In genomic region chr3:16182183-16182582, GRCh38 we compare ENCODE assay signal across 20 cellular contexts. TPM values are rescaled to one million over a fixed set of nuclear protein-coding genes. Genes with fewer than 3 reads are reported as not detected.
DNase-seq lines count a peak whose midpoint lies in the region; ATAC-seq and TF ChIP-seq lines count a peak whose summit lies in the region.
"Had no signal": no experiment of that assay in that cellular context is flagged by ENCODE, and none has a peak within 500 bp of the region (broad histone marks: within the 10 kb centered on the region; RNA-seq: fewer than 3 reads in every experiment).

No MANE protein-coding gene starts in this region.

- no peak overlapping the region for H3K4me2 ChIP-seq in GM23248 (ENCODE audit: unreplicated experiment)

- peak overlapping the region; percentile 30 for H3K9ac ChIP-seq in GM23248
- H3K9ac ChIP-seq in adipocyte (ENCODE audit: low read length) = peak overlapping the region; percentile 69

- H3K27ac ChIP-seq in ACC112 (ENCODE audit: low read depth, low read length) (peak overlapping the region; percentile 78), GM23248 (peak overlapping the region; percentile 72)
- H3K27ac ChIP-seq: prostate gland had no signal

- no peaks in the 10 kb centered on the region for H4K20me1 ChIP-seq in GM23248 (ENCODE audit: insufficient read depth)

- TF ChIP-seq CTCF in activated CD8-positive, alpha-beta T cell treated with anti-CD3 and anti-CD28 coated beads for 36 hours (IDR thresholded peaks at IDR 0.05) = no peak

- H3K27me3 ChIP-seq in ACC112 (ENCODE audit: insufficient read depth, low read length) (no peaks in the 10 kb centered on the region), GM23248 (replicated peaks; ENCODE audit: insufficient read depth) (no peaks in the 10 kb centered on the region), adipocyte (replicated peaks; ENCODE audit: control insufficient read depth, insufficient read depth, low read length) (no peaks in the 10 kb centered on the region)

- ATAC-seq in activated CD8-positive, alpha-beta T cell treated with anti-CD3 and anti-CD28 coated beads for 36 hours = no peak
- ATAC-seq in HG02973 (IDR thresholded peaks at IDR 0.05; ENCODE audit: unreplicated experiment) = no peak
- no peak for ATAC-seq in T-cell (replicated peaks in 1 of 4)
- ATAC-seq: GM12878; naive thymus-derived CD8-positive, alpha-beta T cell; WTC11 had no signal

- H3K4me3 ChIP-seq in ACC112 (ENCODE audit: low read depth, low read length) (no peak overlapping the region), GM23248 (no peak overlapping the region), adipocyte (ENCODE audit: low read length) (no peak overlapping the region)
- H3K4me3 ChIP-seq: GM12878, prostate gland had no signal

- H3K36me3 ChIP-seq in ACC112 (ENCODE audit: insufficient read depth, low read length) (no peaks in the 10 kb centered on the region), GM23248 (ENCODE audit: low read depth) (no peaks in the 10 kb centered on the region), adipocyte (ENCODE audit: control insufficient read depth, insufficient read depth, low read length, severe bottlenecking) (peaks cover 17% of the 10 kb centered on the region)
- H3K36me3 ChIP-seq: prostate gland had no signal

- no peaks in the 10 kb centered on the region for H3K4me1 Mint-ChIP-seq in activated CD8-positive, alpha-beta T cell treated with anti-CD3 and anti-CD28 coated beads for 36 hours (ENCODE audit: low read depth)
- H3K4me1 Mint-ChIP-seq in T-cell = peaks cover 4 to 8% (median 5%) of the 10 kb centered on the region in 3 donors

- peaks cover 76% of the 10 kb centered on the region for H3K4me1 ChIP-seq in ACC112 (ENCODE audit: control insufficient read depth, insufficient read depth, low read length, unreplicated experiment)
- H3K4me1 ChIP-seq in GM23248 (ENCODE audit: insufficient read depth) = peaks cover 56% of the 10 kb centered on the region
- H3K4me1 ChIP-seq in adipocyte (ENCODE audit: control insufficient read depth, insufficient read depth, low read length) = peaks cover 72% of the 10 kb centered on the region
- H3K4me1 ChIP-seq: prostate gland had no signal

- H3K4me3 Mint-ChIP-seq in activated CD8-positive, alpha-beta T cell treated with anti-CD3 and anti-CD28 coated beads for 36 hours = no peak overlapping the region
- H3K4me3 Mint-ChIP-seq in T-cell = no peak overlapping the region
- H3K4me3 Mint-ChIP-seq: activated naive CD8-positive, alpha-beta T cell; naive thymus-derived CD8-positive, alpha-beta T cell; WTC11 had no signal

- WGBS in GM23248 (ENCODE audit: low coverage in 1 of 2, low lambda C conversion rate in 2 of 2, missing lambda C conversion rate in 2 of 2), 2 experiments = 55% methylated on average over 2 of the region's 2 CpGs

- H3K9me2 ChIP-seq in GM23248 (ENCODE audit: insufficient read depth) = no peaks in the 10 kb centered on the region

- no peak overlapping the region for H3K27ac Mint-ChIP-seq in activated CD8-positive, alpha-beta T cell treated with anti-CD3 and anti-CD28 coated beads for 36 hours
- H3K27ac Mint-ChIP-seq in T-cell = no peak overlapping the region
- H3K27ac Mint-ChIP-seq: activated naive CD8-positive, alpha-beta T cell; activated T-helper 2 cell treated with anti-CD3 and anti-CD28 coated beads, Interferon-gamma antibody, Interleukin-2, Interleukin-4, amounts not matched to agents 10 μg/mL and 5 μg/mL and 100 μg/mL, durations not matched to agents 14 hours and 24 hours and 36 hours; naive thymus-derived CD8-positive, alpha-beta T cell; WTC11 had no signal

- H3K9me3 ChIP-seq in GM23248 (ENCODE audit: low read depth) (no peaks in the 10 kb centered on the region), adipocyte (ENCODE audit: control insufficient read depth, low read length) (no peaks in the 10 kb centered on the region)
- H3K9me3 ChIP-seq: prostate gland had no signal

- no peak overlapping the region for H2AFZ ChIP-seq in ACC112 (ENCODE audit: low read length, unreplicated experiment)
- H2AFZ ChIP-seq in GM23248 = no peak overlapping the region

- POLR2A ChIA-PET in activated CD8-positive, alpha-beta T cell treated with anti-CD3 and anti-CD28 coated beads for 36 hours (lab: Charles Lee) = no interaction called here
- POLR2A ChIA-PET in T-cell (lab: Charles Lee) = no interaction called here

- H3K79me2 ChIP-seq in ACC112 (ENCODE audit: control insufficient read depth, insufficient read depth, low read length, unreplicated experiment) (no peaks in the 10 kb centered on the region), GM23248 (ENCODE audit: insufficient read depth) (peaks cover 9% of the 10 kb centered on the region)

- intact Hi-C loops in activated CD8-positive, alpha-beta T cell treated with anti-CD3 and anti-CD28 coated beads for 36 hours (cut with micrococcal nuclease) = no loop called here

- DNase-seq in GM23248 = peak; percentile 69
- DNase-seq in adipocyte (ENCODE audit: low read depth) = no peak
- peak; percentile 87 for DNase-seq in kidney tubule cell (ENCODE audit: low spot score)
- DNase-seq in activated CD8-positive, alpha-beta T cell treated with anti-CD3 and anti-CD28 coated beads for 36 hours = no peak
- no peak for DNase-seq in T-cell
- DNase-seq: activated CD4-positive, alpha-beta T cell treated with anti-CD3 and anti-CD28 coated beads, Interleukin-2, amount 50 U/mL, for 1 hour; dermis blood vessel endothelial cell; DND-41; islet precursor cell; NCI-H1694; Right ventricle myocardium superior; stimulated activated naive CD4-positive, alpha-beta T cell had no signal

- no peaks in the 10 kb centered on the region for H3K36me3 Mint-ChIP-seq in activated CD8-positive, alpha-beta T cell treated with anti-CD3 and anti-CD28 coated beads for 36 hours (ENCODE audit: low read depth)
- no peaks in the 10 kb centered on the region for H3K36me3 Mint-ChIP-seq in T-cell
- H3K36me3 Mint-ChIP-seq: activated naive CD8-positive, alpha-beta T cell; naive thymus-derived CD8-positive, alpha-beta T cell; WTC11 had no signal

- no peaks in the 10 kb centered on the region for H3K9me3 Mint-ChIP-seq in activated CD8-positive, alpha-beta T cell treated with anti-CD3 and anti-CD28 coated beads for 36 hours
- no peaks in the 10 kb centered on the region for H3K9me3 Mint-ChIP-seq in T-cell
- H3K9me3 Mint-ChIP-seq: activated T-helper 2 cell treated with anti-CD3 and anti-CD28 coated beads, Interferon-gamma antibody, Interleukin-2, Interleukin-4, amounts not matched to agents 10 μg/mL and 5 μg/mL and 100 μg/mL, durations not matched to agents 14 hours and 24 hours and 36 hours; naive thymus-derived CD8-positive, alpha-beta T cell; WTC11 had no signal

- CTCF ChIA-PET in activated CD8-positive, alpha-beta T cell treated with anti-CD3 and anti-CD28 coated beads for 36 hours (lab: Charles Lee) = interaction anchor here (1.8 kb wide), 1 partner anchor 133 kb away, joined by 13 read pairs; no protein-coding TSS in a partner anchor
- CTCF ChIA-PET in T-cell (lab: Charles Lee) = interaction anchor here in 1 of 2 donors (1.3 kb wide), 1 partner anchor 8 kb away, joined by 3 read pairs; the partner anchor contains the start of gene GALNT15

- peaks cover 17% of the 10 kb centered on the region for H3K27me3 Mint-ChIP-seq in activated CD8-positive, alpha-beta T cell treated with anti-CD3 and anti-CD28 coated beads for 36 hours
- peaks cover 10 to 16% of the 10 kb centered on the region in 2 donors for H3K27me3 Mint-ChIP-seq in T-cell

- in situ Hi-C loops in GM23248 (cut with MboI) = no loop called here

- H3F3A ChIP-seq in GM23248 (ENCODE audit: insufficient read depth) = peaks cover 51% of the 10 kb centered on the region

RNA-seq across cellular contexts. Expression of gene GALNT15, which starts 7.7 kb away (rescaled TPM):
- total RNA-seq in GM23248 (2014; rRNA removed; shearing (Covaris generic)) = 11.7 and 12.9 TPM in 2 replicates
- 9.9 and 10.7 TPM in 2 replicates for polyA plus RNA-seq in GM23248 (2016; fragmentation: Nextera tagmentation; extraction: Ambion mirVana)
- not detected for total RNA-seq in activated CD8-positive, alpha-beta T cell treated with anti-CD3 and anti-CD28 coated beads for 36 hours
- total RNA-seq in T-cell = under 1 TPM in 1 of 5 donors, not detected in 4; 0.06 TPM
- total RNA-seq: activated T-helper 2 cell treated with anti-CD3 and anti-CD28 coated beads, Interferon-gamma antibody, Interleukin-2, Interleukin-4, amounts not matched to agents 10 μg/mL and 5 μg/mL and 100 μg/mL, durations not matched to agents 14 hours and 24 hours and 36 hours; naive thymus-derived CD8-positive, alpha-beta T cell had no signal
- polyA plus RNA-seq: naive thymus-derived CD8-positive, alpha-beta T cell had no signal

Comparison
In these comparisons a context has a peak if more than half of its experiments do, and no peak if none do; other contexts are left out.
1. DNase-seq: peak in GM23248 (single experiment) and kidney tubule cell (single experiment); none in adipocyte (single experiment), activated CD8-positive, alpha-beta T cell treated with anti-CD3 and anti-CD28 coated beads for 36 hours (single experiment) and T-cell (0 of 34).
2. RNA of gene GALNT15, which starts 7.7 kb away (total RNA-seq): 11.7 to 12.9 TPM in GM23248; not detected in activated CD8-positive, alpha-beta T cell treated with anti-CD3 and anti-CD28 coated beads for 36 hours and 0.06 TPM in T-cell; every median in the first group is over 10 times any median in the second.